Comparison of ENCODE assay signal across 31 cellular contexts in the genomic region with DNA sequence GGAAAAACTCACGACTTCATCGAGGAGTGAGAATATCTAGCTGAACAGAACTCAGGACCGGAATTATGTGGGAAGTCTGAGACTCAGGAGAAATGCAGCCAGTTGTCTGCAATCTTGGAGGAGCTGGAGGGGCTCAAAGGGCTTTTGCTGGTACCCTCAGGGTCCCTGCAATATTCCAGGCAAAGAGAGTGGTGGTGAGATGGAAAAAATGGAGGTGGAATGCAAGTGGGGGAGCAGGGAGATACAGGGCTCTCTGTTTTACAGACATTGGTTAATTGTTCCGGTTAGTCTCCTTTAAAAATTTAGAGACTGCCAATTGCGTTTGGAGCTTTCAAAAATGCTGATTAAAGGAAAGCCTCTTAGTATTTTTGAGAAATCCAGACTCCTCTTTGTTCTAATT. TPM values are rescaled to one million over a fixed set of nuclear protein-coding genes. Genes with fewer than 3 reads are reported as not detected.
"Had no signal": no experiment of that assay in that cellular context is flagged by ENCODE, and none has a peak within 500 bp of the region (broad histone marks: within the 10 kb centered on the region; RNA-seq: fewer than 3 reads in every experiment).

No MANE protein-coding gene starts in this region.

- H3K36me3 ChIP-seq: breast epithelium, colonic mucosa, upper lobe of right lung had no signal

- FAIRE-seq: astrocyte, frontal cortex, keratinocyte had no signal

- DNase-seq: activated CD4-positive, alpha-beta T cell treated with anti-CD3 and anti-CD28 coated beads for 1 hour; activated CD4-positive, alpha-beta T cell treated with anti-CD3 and anti-CD28 coated beads, Interleukin-2, amount 50 U/mL, for 1 hour; activated CD8-positive, alpha-beta memory T cell treated with anti-CD3 and anti-CD28 coated beads, Interleukin-2, amount 50 U/mL, for 4 hours; activated naive CD4-positive, alpha-beta T cell treated with Interleukin-2 at 50 U/mL for 16 hours; activated naive CD8-positive, alpha-beta T cell treated with anti-CD3 and anti-CD28 coated beads for 36 hours; activated T-cell treated with anti-CD3 and anti-CD28 coated beads, Interleukin-2, amount 50 U/mL, for 24 hours; colonic mucosa; dorsolateral prefrontal cortex; effector memory CD8-positive, alpha-beta T cell; glutamatergic neuron; left colon; naive thymus-derived CD8-positive, alpha-beta T cell; retina; stimulated activated CD4-positive, alpha-beta T cell treated with anti-CD3 and anti-CD28 coated beads, Interleukin-4, amount 100 ng/mL, for 24 hours; stimulated activated naive CD8-positive, alpha-beta T cell treated with anti-CD3 and anti-CD28 coated beads, Interleukin-15, Interleukin-2, amounts not matched to agents 100 U/mL and 50 U/mL, for 24 hours; T-cell; upper lobe of right lung had no signal

- ATAC-seq: effector memory CD8-positive, alpha-beta T cell; left colon; naive thymus-derived CD8-positive, alpha-beta T cell; stimulated activated naive CD8-positive, alpha-beta T cell treated with anti-CD3 and anti-CD28 coated beads, Interleukin-15, Interleukin-2, amounts not matched to agents 100 U/mL and 50 U/mL, for 24 hours; T-cell; upper lobe of right lung had no signal

- H3K27me3 ChIP-seq: breast epithelium, colonic mucosa, dorsolateral prefrontal cortex, esophagus muscularis mucosa, hepatocyte, upper lobe of right lung had no signal

- H3K27me3 Mint-ChIP-seq: activated naive CD8-positive, alpha-beta T cell treated with anti-CD3 and anti-CD28 coated beads for 36 hours; activated T-cell treated with anti-CD3 and anti-CD28 coated beads, Interleukin-2, amount 50 U/mL, for 24 hours; effector memory CD8-positive, alpha-beta T cell; naive thymus-derived CD8-positive, alpha-beta T cell; progenitor cell of endocrine pancreas; T-cell had no signal

- H3K9me3 Mint-ChIP-seq: activated naive CD8-positive, alpha-beta T cell treated with anti-CD3 and anti-CD28 coated beads for 36 hours; activated T-cell treated with anti-CD3 and anti-CD28 coated beads, Interleukin-2, amount 50 U/mL, for 24 hours; activated T-helper 2 cell treated with anti-CD3 and anti-CD28 coated beads, Interferon-gamma antibody, Interleukin-2, Interleukin-4, amounts not matched to agents 10 μg/mL and 5 μg/mL and 100 μg/mL, durations not matched to agents 14 hours and 24 hours and 36 hours; effector memory CD8-positive, alpha-beta T cell; mesothelial cell of epicardium; naive thymus-derived CD8-positive, alpha-beta T cell; T-cell; T-helper 2 cell treated with Interferon-gamma antibody and Interleukin-4, amounts not matched to agents 5 μg/mL and 100 μg/mL, for 36 hours had no signal

- H2AFZ ChIP-seq: hepatocyte had no signal

- H3K4me3 Mint-ChIP-seq: activated naive CD8-positive, alpha-beta T cell treated with anti-CD3 and anti-CD28 coated beads for 36 hours; activated T-cell treated with anti-CD3 and anti-CD28 coated beads, Interleukin-2, amount 50 U/mL, for 24 hours; effector memory CD8-positive, alpha-beta T cell; mesothelial cell of epicardium; naive thymus-derived CD8-positive, alpha-beta T cell; T-cell; T-helper 2 cell treated with Interferon-gamma antibody and Interleukin-4, amounts not matched to agents 5 μg/mL and 100 μg/mL, for 36 hours had no signal

- H3K27ac ChIP-seq: breast epithelium, colonic mucosa, dorsolateral prefrontal cortex, esophagus muscularis mucosa, hepatocyte, upper lobe of right lung, VCaP had no signal

- H3K27ac Mint-ChIP-seq: activated naive CD8-positive, alpha-beta T cell treated with anti-CD3 and anti-CD28 coated beads for 36 hours; activated T-cell treated with anti-CD3 and anti-CD28 coated beads, Interleukin-2, amount 50 U/mL, for 24 hours; activated T-helper 2 cell treated with anti-CD3 and anti-CD28 coated beads, Interferon-gamma antibody, Interleukin-2, Interleukin-4, amounts not matched to agents 10 μg/mL and 5 μg/mL and 100 μg/mL, durations not matched to agents 14 hours and 24 hours and 36 hours; mesothelial cell of epicardium; naive thymus-derived CD8-positive, alpha-beta T cell; progenitor cell of endocrine pancreas; T-helper 2 cell treated with Interferon-gamma antibody and Interleukin-4, amounts not matched to agents 5 μg/mL and 100 μg/mL, for 36 hours had no signal

- H3K79me2 ChIP-seq: hepatocyte had no signal

- H3K4me3 ChIP-seq: breast epithelium, colonic mucosa, dorsolateral prefrontal cortex, esophagus muscularis mucosa, hepatocyte, lung, upper lobe of right lung had no signal

- H3K4me1 ChIP-seq: breast epithelium, colonic mucosa, esophagus muscularis mucosa, upper lobe of right lung had no signal

- H3K9me3 ChIP-seq: breast epithelium, colonic mucosa, esophagus muscularis mucosa, upper lobe of right lung had no signal

- H3K4me1 Mint-ChIP-seq: activated naive CD8-positive, alpha-beta T cell treated with anti-CD3 and anti-CD28 coated beads for 36 hours; mesothelial cell of epicardium; naive thymus-derived CD8-positive, alpha-beta T cell; T-cell had no signal

- H3K4me2 ChIP-seq: hepatocyte had no signal

RNA-seq across cellular contexts. Expression of gene HP, which starts 18.2 kb away (rescaled TPM):
- total RNA-seq: activated naive CD8-positive, alpha-beta T cell treated with anti-CD3 and anti-CD28 coated beads for 36 hours; activated T-helper 2 cell treated with anti-CD3 and anti-CD28 coated beads, Interferon-gamma antibody, Interleukin-2, Interleukin-4, amounts not matched to agents 10 μg/mL and 5 μg/mL and 100 μg/mL, durations not matched to agents 14 hours and 24 hours and 36 hours; astrocyte; left colon; mesothelial cell of epicardium; osteocyte; progenitor cell of endocrine pancreas had no signal

RNA-seq across cellular contexts. Expression of gene HPR, which starts 26.9 kb away (rescaled TPM):
- total RNA-seq: activated naive CD8-positive, alpha-beta T cell treated with anti-CD3 and anti-CD28 coated beads for 36 hours; activated T-helper 2 cell treated with anti-CD3 and anti-CD28 coated beads, Interferon-gamma antibody, Interleukin-2, Interleukin-4, amounts not matched to agents 10 μg/mL and 5 μg/mL and 100 μg/mL, durations not matched to agents 14 hours and 24 hours and 36 hours; astrocyte; left colon; naive thymus-derived CD8-positive, alpha-beta T cell; osteocyte; subcutaneous adipose tissue; T-cell had no signal
- polyA plus RNA-seq: keratinocyte; naive thymus-derived CD8-positive, alpha-beta T cell had no signal

RNA-seq across cellular contexts. Expression of gene PKD1L3, which starts 35.9 kb away (rescaled TPM):
- total RNA-seq: activated T-helper 2 cell treated with anti-CD3 and anti-CD28 coated beads, Interferon-gamma antibody, Interleukin-2, Interleukin-4, amounts not matched to agents 10 μg/mL and 5 μg/mL and 100 μg/mL, durations not matched to agents 14 hours and 24 hours and 36 hours; astrocyte; naive thymus-derived CD8-positive, alpha-beta T cell; osteocyte had no signal
- polyA plus RNA-seq: hepatocyte; keratinocyte; naive thymus-derived CD8-positive, alpha-beta T cell had no signal
